ENCODE assay signal across 34 cellular contexts in genomic region chr11:107876141-107876540, GRCh38. TPM values are rescaled to one million over a fixed set of nuclear protein-coding genes. Genes with fewer than 3 reads are reported as not detected.
"Had no signal": no experiment of that assay in that cellular context is flagged by ENCODE, and none has a peak within 500 bp of the region (broad histone marks: within the 10 kb centered on the region; RNA-seq: fewer than 3 reads in every experiment).

No MANE protein-coding gene starts in this region.

- DNase-seq: activated CD4-positive, alpha-beta memory T cell treated with anti-CD3 and anti-CD28 coated beads, Interleukin-2, amount 10 ng/mL, durations not matched to agents 7 days and 5 days; activated CD4-positive, alpha-beta T cell treated with anti-CD3 and anti-CD28 coated beads for 1 hour; activated CD4-positive, alpha-beta T cell treated with anti-CD3 and anti-CD28 coated beads for 36 hours; activated CD4-positive, alpha-beta T cell treated with anti-CD3 and anti-CD28 coated beads for 48 hours; activated CD4-positive, alpha-beta T cell treated with anti-CD3 and anti-CD28 coated beads, Interleukin-2, amount 10 ng/mL, durations not matched to agents 7 days and 5 days; activated CD4-positive, alpha-beta T cell treated with anti-CD3 and anti-CD28 coated beads, Interleukin-2, amount 50 U/mL, for 48 hours; activated CD4-positive, CD25-positive, alpha-beta regulatory T cell; activated CD8-positive, alpha-beta memory T cell treated with anti-CD3 and anti-CD28 coated beads for 24 hours; activated CD8-positive, alpha-beta memory T cell treated with anti-CD3 and anti-CD28 coated beads, Interleukin-2, amount 10 ng/mL, durations not matched to agents 7 days and 5 days; activated CD8-positive, alpha-beta memory T cell treated with anti-CD3 and anti-CD28 coated beads, Interleukin-2, amount 50 U/mL, for 48 hours; activated CD8-positive, alpha-beta T cell treated with anti-CD3 and anti-CD28 coated beads, Interleukin-2, amount 10 ng/mL, durations not matched to agents 7 days and 5 days; activated effector memory CD4-positive, alpha-beta T cell treated with Interleukin-2 at 50 U/mL for 16 hours; activated gamma-delta T cell; activated naive CD4-positive, alpha-beta T cell treated with anti-CD3 and anti-CD28 coated beads, Interleukin-2, amount 10 ng/mL, durations not matched to agents 7 days and 5 days; activated naive CD4-positive, alpha-beta T cell treated with Interleukin-2 at 50 U/mL for 16 hours; activated naive CD8-positive, alpha-beta T cell treated with anti-CD3 and anti-CD28 coated beads, Interleukin-2, amount 10 ng/mL, durations not matched to agents 7 days and 5 days; activated naive CD8-positive, alpha-beta T cell treated with anti-CD3 and anti-CD28 coated beads, Interleukin-2, amount 50 U/mL, for 24 hours; activated T-cell treated with anti-CD3 and anti-CD28 coated beads, Interleukin-2, amount 50 U/mL, for 24 hours; activated T-cell treated with anti-CD3 and anti-CD28 coated beads, Interleukin-2, amount 50 U/mL, for 48 hours; amniotic stem cell; aorta; body of pancreas; brain microvascular endothelial cell; central memory CD4-positive, alpha-beta T cell; T-helper 1 cell; T-helper 2 cell; T-helper 9 cell; WERI-Rb-1 had no signal

- H3K4me1 ChIP-seq: body of pancreas, breast epithelium had no signal

- H3K4me3 ChIP-seq: body of pancreas, breast epithelium had no signal

- H3K36me3 ChIP-seq: brain microvascular endothelial cell, breast epithelium, WERI-Rb-1 had no signal

- FAIRE-seq: astrocyte, TTC549 had no signal

- H3K9me3 ChIP-seq: body of pancreas had no signal

- ATAC-seq: activated CD4-positive, alpha-beta T cell treated with anti-CD3 and anti-CD28 coated beads for 36 hours; activated CD4-positive, CD25-positive, alpha-beta regulatory T cell treated with anti-CD3 and anti-CD28 coated beads, Interleukin-2, amount 50 U/mL, for 24 hours; activated CD8-positive, alpha-beta memory T cell treated with anti-CD3 and anti-CD28 coated beads, Interleukin-2, amount 10 ng/mL, durations not matched to agents 7 days and 5 days; activated CD8-positive, alpha-beta T cell treated with anti-CD3 and anti-CD28 coated beads, Interleukin-2, amount 10 ng/mL, durations not matched to agents 7 days and 5 days; activated naive CD8-positive, alpha-beta T cell treated with anti-CD3 and anti-CD28 coated beads, Interleukin-2, amount 50 U/mL, for 24 hours; body of pancreas; WTC11 had no signal

- H3K27ac ChIP-seq: body of pancreas, brain microvascular endothelial cell, breast epithelium, WERI-Rb-1 had no signal

- H3K27me3 ChIP-seq: body of pancreas, brain microvascular endothelial cell, breast epithelium had no signal

RNA-seq across cellular contexts. Expression of gene RAB39A, which starts 52.1 kb away (rescaled TPM):
- total RNA-seq: activated T-helper 2 cell treated with anti-CD3 and anti-CD28 coated beads, Interferon-gamma antibody, Interleukin-2, Interleukin-4, amounts not matched to agents 10 μg/mL and 5 μg/mL and 100 μg/mL, durations not matched to agents 14 hours and 24 hours and 36 hours had no signal
